In the genomic region with DNA sequence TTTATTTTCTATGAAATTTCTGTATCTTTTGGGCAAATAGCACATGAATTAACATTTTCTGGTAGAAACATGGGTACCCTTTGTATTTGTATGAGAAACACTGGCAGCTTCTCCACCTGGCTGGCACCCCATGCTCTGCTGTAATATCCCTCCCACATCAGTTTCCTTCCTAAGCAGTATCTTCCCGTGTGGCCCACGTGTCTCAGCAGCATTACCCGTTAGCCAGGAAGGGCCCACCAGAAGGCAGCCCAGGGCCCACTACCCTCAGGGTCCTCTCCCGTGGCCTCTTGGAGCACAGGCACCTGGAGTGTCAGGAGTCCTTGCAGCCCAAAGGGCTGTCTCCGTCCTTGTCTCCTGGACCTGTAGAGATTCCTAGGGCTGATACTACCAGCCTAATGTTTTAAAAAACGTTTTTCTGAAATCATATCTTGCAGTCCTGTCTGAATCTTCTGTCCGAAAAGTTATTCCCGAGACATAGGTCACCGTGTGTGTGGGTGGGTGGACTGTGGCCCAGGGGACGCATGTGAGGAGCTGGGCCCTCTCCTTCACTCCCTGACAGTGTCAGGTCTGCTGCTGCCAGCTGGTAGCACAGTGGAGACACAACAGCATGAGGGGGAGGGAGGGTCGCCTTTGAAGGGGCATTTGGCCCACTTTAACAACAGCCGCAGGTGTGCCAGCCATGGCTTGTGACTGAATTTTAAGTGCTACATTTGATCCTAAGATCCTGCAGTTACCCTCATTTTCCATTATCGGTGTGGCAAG, we compare ENCODE assay signal across 16 cellular contexts. TPM values are rescaled to one million over a fixed set of nuclear protein-coding genes. Genes with fewer than 3 reads are reported as not detected.
DNase-seq lines count a peak whose midpoint lies in the region; ATAC-seq and TF ChIP-seq lines count a peak whose summit lies in the region.
"Had no signal": no experiment of that assay in that cellular context is flagged by ENCODE, and none has a peak within 500 bp of the region (broad histone marks: within the 10 kb centered on the region; RNA-seq: fewer than 3 reads in every experiment).

No MANE protein-coding gene starts in this region.

- intact Hi-C loops in left ventricle myocardium superior (cut with micrococcal nuclease), result no loop called here
- intact Hi-C loops in Right ventricle myocardium superior (cut with DNase I), result no loop called here

- H3K9me3 Mint-ChIP-seq in endothelial cell (ENCODE audit: unreplicated experiment) (no peaks in the 10 kb centered on the region), progenitor cell of endocrine pancreas (ENCODE audit: low read depth) (no peaks in the 10 kb centered on the region)
- H3K9me3 Mint-ChIP-seq: CD4-positive, CD25-positive, alpha-beta regulatory T cell; CD8-positive, alpha-beta memory T cell had no signal

- H3K4me3 Mint-ChIP-seq in endothelial cell (ENCODE audit: unreplicated experiment) (no peak overlapping the region), progenitor cell of endocrine pancreas (ENCODE audit: low read depth) (no peak overlapping the region)
- H3K4me3 Mint-ChIP-seq: CD8-positive, alpha-beta memory T cell had no signal

- H3K27me3 Mint-ChIP-seq in endothelial cell (ENCODE audit: unreplicated experiment), result peaks cover 4% of the 10 kb centered on the region
- no peaks in the 10 kb centered on the region for H3K27me3 Mint-ChIP-seq in progenitor cell of endocrine pancreas
- H3K27me3 Mint-ChIP-seq: CD4-positive, CD25-positive, alpha-beta regulatory T cell; CD8-positive, alpha-beta memory T cell had no signal

- TF ChIP-seq CTCF in endothelial cell (IDR thresholded peaks at IDR 0.05; ENCODE audit: unreplicated experiment) (no peak), progenitor cell of endocrine pancreas (IDR thresholded peaks at IDR 0.05; ENCODE audit: unreplicated experiment) (no peak)

- peaks cover 38% of the 10 kb centered on the region for H3K36me3 Mint-ChIP-seq in endothelial cell (ENCODE audit: low read depth, unreplicated experiment)
- H3K36me3 Mint-ChIP-seq in progenitor cell of endocrine pancreas (ENCODE audit: insufficient read depth), result peaks cover 10% of the 10 kb centered on the region

- H3K27ac Mint-ChIP-seq in endothelial cell (ENCODE audit: unreplicated experiment) (peak overlapping the region; percentile 66), progenitor cell of endocrine pancreas (peak overlapping the region; percentile 67)

- DNase-seq in left ventricle myocardium superior (no peak), Right ventricle myocardium superior (no peak), endothelial cell (ENCODE audit: low spot score) (no peak), progenitor cell of endocrine pancreas (ENCODE audit: low spot score, unreplicated experiment) (no peak), H4 (ENCODE audit: low spot score) (no peak)
- DNase-seq: ACHN; BE2C; C1 segment of cervical spinal cord; CD4-positive, CD25-positive, alpha-beta regulatory T cell; CD8-positive, alpha-beta memory T cell; COR-L47; DMS 273 treated with DMSO at 0.1 percent for 48 hours; IMR-90 had no signal

- H3K4me1 Mint-ChIP-seq in endothelial cell (ENCODE audit: unreplicated experiment) (no peaks in the 10 kb centered on the region), progenitor cell of endocrine pancreas (ENCODE audit: low read depth) (no peaks in the 10 kb centered on the region)

- ATAC-seq in left ventricle myocardium superior (peak; percentile 26), Right ventricle myocardium superior (ENCODE audit: poor library complexity) (no peak), HG02763 (IDR thresholded peaks at IDR 0.05; ENCODE audit: unreplicated experiment) (no peak), HG02973 (IDR thresholded peaks at IDR 0.05; ENCODE audit: unreplicated experiment) (no peak)

RNA-seq across cellular contexts. Expression of a gene that starts 22.0 kb away (rescaled TPM):
- total RNA-seq in left ventricle myocardium superior (0.32 TPM), Right ventricle myocardium superior (not detected), endothelial cell (ENCODE audit: unreplicated experiment) (0.54 TPM), progenitor cell of endocrine pancreas (0.43 and 0.44 TPM in 2 replicates)
- total RNA-seq in H4 (2014; rRNA removed; shearing (Covaris generic)), result not detected in 2 replicates
- total RNA-seq: CD4-positive, CD25-positive, alpha-beta regulatory T cell; CD8-positive, alpha-beta memory T cell; H1; IMR-90 had no signal
